ENCODE assay signal across 21 cellular contexts in the genomic region with DNA sequence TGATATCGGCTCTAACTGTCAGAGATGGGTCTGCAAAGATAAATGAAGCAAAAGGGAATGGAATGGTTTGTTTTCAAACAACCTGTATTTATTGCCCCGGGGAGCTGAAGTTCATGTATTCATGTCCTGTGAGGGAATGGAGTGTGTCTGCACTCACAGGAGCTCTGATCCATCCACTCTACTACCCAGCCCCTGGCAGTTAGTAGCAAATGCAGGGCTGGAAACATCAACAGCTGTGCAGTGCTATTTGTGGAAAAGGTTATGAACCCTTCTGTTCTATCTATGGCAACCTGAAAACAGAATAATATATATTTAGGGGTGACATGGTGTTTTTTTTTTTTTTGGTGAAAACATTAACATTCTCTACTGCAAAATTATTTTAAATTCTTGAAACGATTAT. TPM values are rescaled to one million over a fixed set of nuclear protein-coding genes. Genes with fewer than 3 reads are reported as not detected.
DNase-seq lines count a peak whose midpoint lies in the region; ATAC-seq, FAIRE-seq and TF ChIP-seq lines count a peak whose summit lies in the region.
"Had no signal": no experiment of that assay in that cellular context is flagged by ENCODE, and none has a peak within 500 bp of the region (broad histone marks: within the 10 kb centered on the region; RNA-seq: fewer than 3 reads in every experiment).

No MANE protein-coding gene starts in this region.

- no peak for TF ChIP-seq POLR2A in K562 (conservative IDR thresholded peaks at IDR 0.05)

- H3K4me3 ChIP-seq in K562, result no peak overlapping the region

- peaks cover 0 to 3% of the 10 kb centered on the region in 2 experiments; a peak in 1 of 5 replicates for H3K4me1 ChIP-seq in K562 (replicated peaks in 1 of 2; ENCODE audit: control insufficient read depth in 2 of 2, insufficient read depth in 2 of 2, low read length in 2 of 2)
- H3K4me1 ChIP-seq: Caco-2 had no signal

- FAIRE-seq in K562 (lab: Jason Lieb, UNC), result no peak
- FAIRE-seq: GM18507, H54 had no signal

- no peaks in the 10 kb centered on the region for H3K27me3 ChIP-seq in K562 (ENCODE audit: control insufficient read depth in 2 of 2, insufficient read depth in 2 of 2, low read length in 2 of 2)

- no peaks in the 10 kb centered on the region for H3K4me1 Mint-ChIP-seq in activated CD4-positive, alpha-beta T cell treated with anti-CD3 and anti-CD28 coated beads, Interleukin-2, amount 10 ng/mL, durations not matched to agents 24 days and 14 days

- H3K36me3 ChIP-seq in K562 (ENCODE audit: control insufficient read depth, insufficient read depth, low read length), result no peaks in the 10 kb centered on the region

- H3K27ac ChIP-seq in K562 (ENCODE audit: extremely low read depth, low read depth, low read length), result no peak overlapping the region
- H3K27ac ChIP-seq: C4-2B had no signal

- H3K9ac ChIP-seq in K562 (ENCODE audit: insufficient read depth in 1 of 2, low read depth in 2 of 2, low read length in 2 of 2), result no peak overlapping the region

- no peak for TF ChIP-seq CTCF in K562 (IDR thresholded peaks at IDR 0.05 in 2 of 3, conservative IDR thresholded peaks at IDR 0.05 in 1 of 3; ENCODE audit: insufficient read depth in 2 of 3, low read depth in 1 of 3, low read length in 3 of 3)

- no peak overlapping the region for H2AFZ ChIP-seq in K562 (ENCODE audit: low read depth, low read length)

- no peak overlapping the region for H3K4me2 ChIP-seq in K562 (ENCODE audit: insufficient read depth, low read length)

- H4K20me1 ChIP-seq in K562 (replicated peaks; ENCODE audit: control insufficient read depth, insufficient read depth, low read length), result no peaks in the 10 kb centered on the region

- no peak overlapping the region for H3K4me3 Mint-ChIP-seq in activated CD4-positive, alpha-beta T cell treated with anti-CD3 and anti-CD28 coated beads, Interleukin-2, amount 10 ng/mL, durations not matched to agents 24 days and 14 days
- H3K4me3 Mint-ChIP-seq: CD8-positive, alpha-beta T cell; T-helper 1 cell treated with Interleukin-12 subunit alpha and Interleukin-12 subunit beta and Interleukin-4 antibody, amounts not matched to agents 30 μg/mL and 1 μg/mL, for 36 hours had no signal

- no peaks in the 10 kb centered on the region for H3K9me3 Mint-ChIP-seq in activated CD4-positive, alpha-beta T cell treated with anti-CD3 and anti-CD28 coated beads, Interleukin-2, amount 10 ng/mL, durations not matched to agents 24 days and 14 days
- H3K9me3 Mint-ChIP-seq: CD8-positive, alpha-beta T cell; T-helper 1 cell treated with Interleukin-12 subunit alpha and Interleukin-12 subunit beta and Interleukin-4 antibody, amounts not matched to agents 30 μg/mL and 1 μg/mL, for 36 hours had no signal

- no peaks in the 10 kb centered on the region for H3K9me3 ChIP-seq in K562 (replicated peaks; ENCODE audit: control insufficient read depth, insufficient read depth, low read depth, low read length)
- H3K9me3 ChIP-seq: Caco-2 had no signal

- intact Hi-C loops in K562 (cut with micrococcal nuclease), result no loop called here
- intact Hi-C loops in activated CD4-positive, alpha-beta T cell treated with anti-CD3 and anti-CD28 coated beads, Interleukin-2, amount 10 ng/mL, durations not matched to agents 24 days and 14 days (cut with micrococcal nuclease), result no loop called here

- no peak overlapping the region for H3K27ac Mint-ChIP-seq in activated CD4-positive, alpha-beta T cell treated with anti-CD3 and anti-CD28 coated beads, Interleukin-2, amount 10 ng/mL, durations not matched to agents 24 days and 14 days
- H3K27ac Mint-ChIP-seq: CD8-positive, alpha-beta T cell; T-helper 1 cell treated with Interleukin-12 subunit alpha and Interleukin-12 subunit beta and Interleukin-4 antibody, amounts not matched to agents 30 μg/mL and 1 μg/mL, for 36 hours had no signal

- H3K79me2 ChIP-seq in K562 (ENCODE audit: control insufficient read depth, insufficient read depth, low read length), result no peaks in the 10 kb centered on the region

- DNase-seq in DMS 273 (lab: John Stamatoyannopoulos, UW; ENCODE audit: unreplicated experiment) (peak; percentile 75), LHCN-M2 (ENCODE audit: low read depth) (peak; percentile 34), NCI-H69 (lab: John Stamatoyannopoulos, UW) (peak; percentile 70), K562 (ENCODE audit: extremely low read depth in 1 of 4, low spot score in 3 of 4) (no peak), SIG-M5 treated with dmso at 0.1 percent for 504 hours (lab: John Stamatoyannopoulos, UW; ENCODE audit: unreplicated experiment) (no peak), cerebellar nuclear complex (lab: John Stamatoyannopoulos, UW) (no peak), GM03348 (ENCODE audit: low spot score) (no peak)
- DNase-seq in activated CD4-positive, alpha-beta T cell treated with anti-CD3 and anti-CD28 coated beads, Interleukin-2, amount 10 ng/mL, durations not matched to agents 24 days and 14 days, result no peak
- DNase-seq: Caco-2; CD8-positive, alpha-beta T cell; DND-41; Karpas-422; MV-4-11; SW 1271 had no signal

- POLR2A ChIA-PET in K562 (lab: Yijun Ruan, JAX), result interaction anchor here (1.5 kb wide), 1 partner anchor 9 kb away, joined by 6 read pairs; no protein-coding TSS in a partner anchor

- CTCF ChIA-PET in K562 (lab: Yijun Ruan, JAX; ENCODE audit: low intra/inter-chr PET ratio), result no interaction called here

- no peak for TF ChIP-seq EP300 in K562 (IDR thresholded peaks at IDR 0.05; ENCODE audit: low read length)

- H3K36me3 Mint-ChIP-seq in activated CD4-positive, alpha-beta T cell treated with anti-CD3 and anti-CD28 coated beads, Interleukin-2, amount 10 ng/mL, durations not matched to agents 24 days and 14 days (ENCODE audit: low read depth), result no peaks in the 10 kb centered on the region
- H3K36me3 Mint-ChIP-seq: CD8-positive, alpha-beta T cell had no signal

- no peaks in the 10 kb centered on the region for H3K9me1 ChIP-seq in K562 (ENCODE audit: control insufficient read depth, insufficient read depth, low read length)

- 5% methylated on average over 3 of the region's 3 CpGs for WGBS in K562 (ENCODE audit: insufficient coverage, low coverage, missing lambda C conversion rate)

- H3K27me3 Mint-ChIP-seq in activated CD4-positive, alpha-beta T cell treated with anti-CD3 and anti-CD28 coated beads, Interleukin-2, amount 10 ng/mL, durations not matched to agents 24 days and 14 days, result peaks cover 16% of the 10 kb centered on the region

- no TSS peak for BruUV-seq in K562 (replicated peaks; lab: Mats Ljungman, UMichigan)

- TF ChIP-seq RAD21 in K562 (CRISPR knock-in tag; conservative IDR thresholded peaks at IDR 0.05 in 1 of 2, IDR thresholded peaks at IDR 0.05 in 1 of 2), result no peak

- ATAC-seq in K562, result peak; percentile 32; the same call in 1 of the 3 replicates
- ATAC-seq: CD8-positive, alpha-beta T cell had no signal

- in situ Hi-C loops in K562 (cut with MboI), result no loop called here

TF ChIP-seq in K562, 482 proteins besides CTCF, POLR2A, EP300 and RAD21 (continues in another document):
- TF ChIP-seq ATF1 (CRISPR knock-in tag; IDR thresholded peaks at IDR 0.05) (no peak), ATF1 (tag; IDR thresholded peaks at IDR 0.05) (no peak), XRCC5 (IDR thresholded peaks at IDR 0.05; ENCODE audit: low read depth, low read length) (no peak), CREB1 (IDR thresholded peaks at IDR 0.05) (no peak), CREB1 (CRISPR knock-in tag; IDR thresholded peaks at IDR 0.05) (no peak)

RNA-seq across cellular contexts. Expression of a gene that starts 9.8 kb away (rescaled TPM):
- not detected in 2 replicates for total RNA-seq in LHCN-M2 (2014; rRNA removed)
- polyA plus RNA-seq in LHCN-M2 (2012), result not detected
- total RNA-seq in K562 (2011; cell fraction: chromatin; rRNA removed; ENCODE audit: low replicate concordance), result not detected in 2 replicates
- not detected in 2 replicates for total RNA-seq in K562 (2011; cell fraction: nucleolus; rRNA removed)
- total RNA-seq in K562 (2011; cell fraction: nucleoplasm; rRNA removed), result not detected in 2 replicates
- not detected in 2 replicates for total RNA-seq in K562 (2014; rRNA removed)
- not detected in 2 replicates for total RNA-seq in K562 (2014; rRNA removed; fragmentation: Illumina TruSeq; extraction: Trizol)
- not detected in 2 replicates for total RNA-seq in K562 (2015; rRNA removed; fragmentation: Illumina TruSeq; extraction: Trizol)
- 0.66 and 0.98 TPM in 2 replicates for total RNA-seq in K562 (2021)
- not detected in 2 replicates for polyA plus RNA-seq in K562 (2011; rRNA removed)
- polyA plus RNA-seq in K562 (2011; cell fraction: cytosol; rRNA removed), result 0.22 TPM in 1 of 2 replicates, not detected in the other
- not detected in 2 replicates for polyA plus RNA-seq in K562 (2011; cell fraction: nucleus; rRNA removed)
- not detected in 2 replicates for polyA plus RNA-seq in K562 (2012)
- polyA plus RNA-seq in K562 (2014; fragmentation: Illumina TruSeq; extraction: Trizol), result not detected in 2 replicates
- polyA plus RNA-seq in K562 (2014; fragmentation: Nextera tagmentation; extraction: Ambion mirVana), result not detected
- polyA plus RNA-seq in K562 (2014; rRNA removed), result not detected in 2 replicates
- not detected in 2 replicates for polyA minus RNA-seq in K562 (2011; rRNA and poly(A)+ RNA removed)
- not detected in 2 replicates for polyA minus RNA-seq in K562 (2011; cell fraction: cytosol; rRNA and poly(A)+ RNA removed)
- not detected in 2 replicates for polyA minus RNA-seq in K562 (2011; cell fraction: nucleus; rRNA and poly(A)+ RNA removed)
- not detected in 2 replicates for total RNA-seq in activated CD4-positive, alpha-beta T cell treated with anti-CD3 and anti-CD28 coated beads, Interleukin-2, amount 10 ng/mL, durations not matched to agents 24 days and 14 days
- total RNA-seq: A673; CD8-positive, alpha-beta T cell; M059J; SK-MEL-5 had no signal

RNA-seq across cellular contexts. Expression of a gene that starts 41.4 kb away (rescaled TPM):
- 0.34 and 0.96 TPM in 2 replicates for total RNA-seq in LHCN-M2 (2014; rRNA removed)
- 0.79 TPM for polyA plus RNA-seq in LHCN-M2 (2012)
- total RNA-seq in K562 (2011; cell fraction: chromatin; rRNA removed; ENCODE audit: low replicate concordance), result 20.7 and 45.9 TPM in 2 replicates
- total RNA-seq in K562 (2011; cell fraction: nucleolus; rRNA removed), result 26.2 and 28.2 TPM in 2 replicates
- total RNA-seq in K562 (2011; cell fraction: nucleoplasm; rRNA removed), result 50.4 and 66.6 TPM in 2 replicates
- 12.8 and 16.6 TPM in 2 replicates for total RNA-seq in K562 (2014; rRNA removed)
- 29.2 and 32.5 TPM in 2 replicates for total RNA-seq in K562 (2014; rRNA removed; fragmentation: Illumina TruSeq; extraction: Trizol)
- 14.3 and 16.4 TPM in 2 replicates for total RNA-seq in K562 (2015; rRNA removed; fragmentation: Illumina TruSeq; extraction: Trizol)
- total RNA-seq in K562 (2021), result 26.8 and 28.9 TPM in 2 replicates
- 23.3 and 46.3 TPM in 2 replicates for polyA plus RNA-seq in K562 (2011; rRNA removed)
- polyA plus RNA-seq in K562 (2011; cell fraction: cytosol; rRNA removed), result 14.2 and 22.5 TPM in 2 replicates
- 8.5 and 10.1 TPM in 2 replicates for polyA plus RNA-seq in K562 (2011; cell fraction: nucleus; rRNA removed)
- 17.7 and 21.3 TPM in 2 replicates for polyA plus RNA-seq in K562 (2012)
- polyA plus RNA-seq in K562 (2014; fragmentation: Illumina TruSeq; extraction: Trizol), result 25.0 and 29.3 TPM in 2 replicates
- polyA plus RNA-seq in K562 (2014; fragmentation: Nextera tagmentation; extraction: Ambion mirVana), result 1 to 10 TPM; 7.8 to 9.8 TPM
- 20.0 and 23.9 TPM in 2 replicates for polyA plus RNA-seq in K562 (2014; rRNA removed)
- 12.9 and 21.0 TPM in 2 replicates for polyA minus RNA-seq in K562 (2011; rRNA and poly(A)+ RNA removed)
- 8.0 and 14.1 TPM in 2 replicates for polyA minus RNA-seq in K562 (2011; cell fraction: cytosol; rRNA and poly(A)+ RNA removed)
- polyA minus RNA-seq in K562 (2011; cell fraction: nucleus; rRNA and poly(A)+ RNA removed), result 3.5 and 5.3 TPM in 2 replicates
- 0.91 and 1.1 TPM in 2 replicates for total RNA-seq in activated CD4-positive, alpha-beta T cell treated with anti-CD3 and anti-CD28 coated beads, Interleukin-2, amount 10 ng/mL, durations not matched to agents 24 days and 14 days

Comparison
In these comparisons a context has a peak if more than half of its experiments do, and no peak if none do; other contexts are left out.
1. DNase-seq: peak in DMS 273 (single experiment), LHCN-M2 (single experiment) and NCI-H69 (single experiment); none in K562 (0 of 4), activated CD4-positive, alpha-beta T cell treated with anti-CD3 and anti-CD28 coated beads, Interleukin-2, amount 10 ng/mL, durations not matched to agents 24 days and 14 days (single experiment), SIG-M5 treated with dmso at 0.1 percent for 504 hours (single experiment), cerebellar nuclear complex (0 of 2) and GM03348 (single experiment).